1 cellular context compared by ENCODE assay signal in genomic region chr22:47151490-47151889, GRCh38.
TF ChIP-seq lines count a peak whose summit lies in the region.

No MANE protein-coding gene starts in this region.

TF ChIP-seq in IMR-90, 13 proteins besides CTCF, POLR2A, EP300 and RAD21 (continued from another document):
- TF ChIP-seq RFX5 (IDR thresholded peaks at IDR 0.05; ENCODE audit: low read depth, low read length) (no peak), CHD1 (IDR thresholded peaks at IDR 0.05; ENCODE audit: low read depth, low read length) (no peak), NFE2L2 (IDR thresholded peaks at IDR 0.05; ENCODE audit: low read depth, low read length) (no peak), MAZ (IDR thresholded peaks at IDR 0.05; ENCODE audit: borderline replicate concordance, low read depth, low read length) (no peak), RCOR1 (IDR thresholded peaks at IDR 0.05; ENCODE audit: insufficient replicate concordance, low read length) (no peak), FOS (IDR thresholded peaks at IDR 0.05; ENCODE audit: low read depth, low read length) (no peak), ELK1 (IDR thresholded peaks at IDR 0.05; ENCODE audit: borderline replicate concordance, low read depth, low read length) (no peak), MXI1 (IDR thresholded peaks at IDR 0.05; ENCODE audit: borderline replicate concordance, low read depth, low read length) (no peak), BHLHE40 (IDR thresholded peaks at IDR 0.05; ENCODE audit: low read depth, low read length) (no peak)
